Comparison of ENCODE assay signal across 1 cellular context in the genomic region with DNA sequence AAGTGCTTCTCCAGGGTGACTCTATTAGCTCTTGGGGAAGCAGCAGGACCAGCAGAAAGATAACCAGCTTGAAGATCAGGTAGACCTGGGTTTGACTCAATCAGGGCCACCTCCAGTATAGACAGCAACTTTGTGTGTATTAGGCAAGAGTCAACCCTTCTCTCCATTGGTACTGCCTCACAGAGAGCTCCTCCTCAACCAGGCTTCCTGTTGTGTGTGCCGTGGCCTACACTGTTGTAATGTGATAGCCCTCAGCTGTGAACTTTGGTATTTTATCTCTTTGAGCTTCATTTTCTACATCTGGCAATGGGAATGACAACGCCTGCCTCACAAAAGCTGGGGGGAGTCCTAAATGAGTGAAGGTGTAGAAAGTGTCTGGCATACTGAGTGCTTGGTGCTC.
TF ChIP-seq lines count a peak whose summit lies in the region.

No MANE protein-coding gene starts in this region.

TF ChIP-seq in H1, 55 proteins besides CTCF, POLR2A, EP300 and RAD21 (continued from another document):
- TF ChIP-seq TBP (IDR thresholded peaks at IDR 0.05; ENCODE audit: low read depth, low read length): no peak
